ENCODE assay signal across 14 cellular contexts in the genomic region with DNA sequence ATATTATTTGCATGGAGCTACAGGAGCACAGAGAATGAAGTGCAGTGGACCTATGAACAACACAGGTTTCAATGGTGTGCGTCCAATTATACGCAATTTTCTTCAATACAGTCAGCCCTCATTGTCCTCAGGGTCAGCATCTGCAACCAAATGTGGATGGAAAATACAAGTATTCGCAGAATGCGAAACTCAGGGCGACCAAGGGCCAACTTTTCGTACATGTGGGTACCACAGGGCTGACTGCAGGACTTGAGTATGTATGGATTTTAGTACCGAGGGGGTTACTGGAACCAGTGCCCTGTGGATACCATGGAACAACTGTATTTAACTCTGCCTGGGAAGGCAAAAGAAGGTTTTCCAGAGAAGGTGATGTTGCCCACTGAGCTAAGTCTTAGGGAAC. TPM values are rescaled to one million over a fixed set of nuclear protein-coding genes. Genes with fewer than 3 reads are reported as not detected.
A peak's percentile ranks its signal among the peaks of the same experiment; 100 is the strongest.
DNase-seq lines count a peak whose midpoint lies in the region; ATAC-seq, FAIRE-seq and TF ChIP-seq lines count a peak whose summit lies in the region.
"Had no signal": no experiment of that assay in that cellular context is flagged by ENCODE, and none has a peak within 500 bp of the region (broad histone marks: within the 10 kb centered on the region; RNA-seq: fewer than 3 reads in every experiment).

No MANE protein-coding gene starts in this region.

- no peak for ATAC-seq in activated T-helper 17 cell treated with anti-CD3 and anti-CD28 coated beads, Interleukin-2, amount 50 U/mL, for 72 hours (replicated peaks)
- no peak for ATAC-seq in natural killer cell treated with Interleukin-12 subunit alpha and Interleukin-12 subunit beta and Interleukin-15 and Interleukin-18, amount 100 ng/mL, for 72 hours
- ATAC-seq in HG03520 (IDR thresholded peaks at IDR 0.05; ENCODE audit: unreplicated experiment) (no peak), GM18867 (IDR thresholded peaks at IDR 0.05; ENCODE audit: unreplicated experiment) (no peak)
- ATAC-seq: A549, esophagus mucosa, SK-N-SH treated with all-trans-retinoic acid at 6 μM for 48 hours had no signal

- H3K4me1 Mint-ChIP-seq in T-helper 2 cell treated with Interferon-gamma antibody and Interleukin-4, amounts not matched to agents 5 μg/mL and 100 μg/mL, for 36 hours (ENCODE audit: low read depth): peaks cover 92% of the 10 kb centered on the region
- peaks cover 83% of the 10 kb centered on the region for H3K4me1 Mint-ChIP-seq in activated T-helper 17 cell treated with anti-CD3 and anti-CD28 coated beads, Interleukin-2, amount 50 U/mL, for 72 hours
- H3K4me1 Mint-ChIP-seq in natural killer cell treated with Interleukin-12 subunit alpha and Interleukin-12 subunit beta and Interleukin-15 and Interleukin-18, amount 100 ng/mL, for 72 hours (ENCODE audit: low read depth in 2 of 2): peaks cover 85 to 95% of the 10 kb centered on the region in 2 donors

- H3K9me3 Mint-ChIP-seq in T-helper 2 cell treated with Interferon-gamma antibody and Interleukin-4, amounts not matched to agents 5 μg/mL and 100 μg/mL, for 36 hours: no peaks in the 10 kb centered on the region
- no peaks in the 10 kb centered on the region for H3K9me3 Mint-ChIP-seq in activated T-helper 17 cell treated with anti-CD3 and anti-CD28 coated beads, Interleukin-2, amount 50 U/mL, for 72 hours
- no peaks in the 10 kb centered on the region for H3K9me3 Mint-ChIP-seq in natural killer cell treated with Interleukin-12 subunit alpha and Interleukin-12 subunit beta and Interleukin-15 and Interleukin-18, amount 100 ng/mL, for 72 hours

- H3K4me3 Mint-ChIP-seq in T-helper 2 cell treated with Interferon-gamma antibody and Interleukin-4, amounts not matched to agents 5 μg/mL and 100 μg/mL, for 36 hours: peak overlapping the region; percentile 95
- peak overlapping the region; percentile 89 for H3K4me3 Mint-ChIP-seq in activated T-helper 17 cell treated with anti-CD3 and anti-CD28 coated beads, Interleukin-2, amount 50 U/mL, for 72 hours
- peak overlapping the region; percentile 94 for H3K4me3 Mint-ChIP-seq in natural killer cell treated with Interleukin-12 subunit alpha and Interleukin-12 subunit beta and Interleukin-15 and Interleukin-18, amount 100 ng/mL, for 72 hours

- TF ChIP-seq CTCF in GM13977 (IDR thresholded peaks at IDR 0.05; ENCODE audit: extremely low read depth, insufficient read depth, missing control alignments): no peak

- H3K36me3 Mint-ChIP-seq in T-helper 2 cell treated with Interferon-gamma antibody and Interleukin-4, amounts not matched to agents 5 μg/mL and 100 μg/mL, for 36 hours (ENCODE audit: low read depth): peaks cover 80% of the 10 kb centered on the region
- peaks cover 100% of the 10 kb centered on the region for H3K36me3 Mint-ChIP-seq in activated T-helper 17 cell treated with anti-CD3 and anti-CD28 coated beads, Interleukin-2, amount 50 U/mL, for 72 hours (ENCODE audit: low read depth)
- H3K36me3 Mint-ChIP-seq in natural killer cell treated with Interleukin-12 subunit alpha and Interleukin-12 subunit beta and Interleukin-15 and Interleukin-18, amount 100 ng/mL, for 72 hours: peaks cover 45% of the 10 kb centered on the region

- peak overlapping the region; percentile 93 for H3K27ac Mint-ChIP-seq in T-helper 2 cell treated with Interferon-gamma antibody and Interleukin-4, amounts not matched to agents 5 μg/mL and 100 μg/mL, for 36 hours
- H3K27ac Mint-ChIP-seq in activated T-helper 17 cell treated with anti-CD3 and anti-CD28 coated beads, Interleukin-2, amount 50 U/mL, for 72 hours: peak overlapping the region; percentile 95
- H3K27ac Mint-ChIP-seq in natural killer cell treated with Interleukin-12 subunit alpha and Interleukin-12 subunit beta and Interleukin-15 and Interleukin-18, amount 100 ng/mL, for 72 hours: peak overlapping the region; percentile 92 to 97

- no peak for DNase-seq in T-helper 2 cell treated with Interferon-gamma antibody and Interleukin-4, amounts not matched to agents 5 μg/mL and 100 μg/mL, for 36 hours (ENCODE audit: low spot score)
- DNase-seq in T-helper 2 cell (no peak), GM18507 (ENCODE audit: extremely low spot score, insufficient read length, low read depth) (no peak), GM13977 (ENCODE audit: low spot score) (no peak)
- DNase-seq in natural killer cell treated with Interleukin-12 subunit alpha and Interleukin-12 subunit beta and Interleukin-15 and Interleukin-18, amount 100 ng/mL, for 72 hours (ENCODE audit: low spot score): no peak
- DNase-seq: heart right ventricle, left cardiac atrium, NCI-H226 had no signal

- FAIRE-seq in GM18507 (lab: Jason Lieb, UNC): peak; percentile 39
- FAIRE-seq: A549 had no signal

- no peaks in the 10 kb centered on the region for H3K27me3 Mint-ChIP-seq in T-helper 2 cell treated with Interferon-gamma antibody and Interleukin-4, amounts not matched to agents 5 μg/mL and 100 μg/mL, for 36 hours (ENCODE audit: low read depth)
- H3K27me3 Mint-ChIP-seq in activated T-helper 17 cell treated with anti-CD3 and anti-CD28 coated beads, Interleukin-2, amount 50 U/mL, for 72 hours: no peaks in the 10 kb centered on the region
- no peaks in the 10 kb centered on the region for H3K27me3 Mint-ChIP-seq in natural killer cell treated with Interleukin-12 subunit alpha and Interleukin-12 subunit beta and Interleukin-15 and Interleukin-18, amount 100 ng/mL, for 72 hours

- in situ Hi-C loops in GM13977 (cut with MboI; ENCODE audit: low pct_unique_long_range_greater_than_20kb, low sequenced_read_pairs, unreplicated experiment): no loop called here

RNA-seq across cellular contexts. Expression of a gene that starts 10.2 kb away (rescaled TPM):
- 100 to 1,000 TPM; 727 to 916 TPM for total RNA-seq in activated T-helper 17 cell treated with anti-CD3 and anti-CD28 coated beads, Interleukin-2, amount 50 U/mL, for 72 hours
- 1,000 to 10,000 TPM in 1 of 2 donors, 100 to 1,000 TPM in 1; 844 to 1,356 TPM for total RNA-seq in natural killer cell treated with Interleukin-12 subunit alpha and Interleukin-12 subunit beta and Interleukin-15 and Interleukin-18, amount 100 ng/mL, for 72 hours

RNA-seq across cellular contexts. Expression of a gene that starts 40.0 kb away (rescaled TPM):
- 1 to 10 TPM; 1.0 to 1.3 TPM for total RNA-seq in activated T-helper 17 cell treated with anti-CD3 and anti-CD28 coated beads, Interleukin-2, amount 50 U/mL, for 72 hours
- total RNA-seq in natural killer cell treated with Interleukin-12 subunit alpha and Interleukin-12 subunit beta and Interleukin-15 and Interleukin-18, amount 100 ng/mL, for 72 hours: under 1 TPM; 0.42 to 0.59 TPM
- total RNA-seq: esophagus mucosa had no signal
